ENCODE assay signal across 1 cellular context in the genomic region with DNA sequence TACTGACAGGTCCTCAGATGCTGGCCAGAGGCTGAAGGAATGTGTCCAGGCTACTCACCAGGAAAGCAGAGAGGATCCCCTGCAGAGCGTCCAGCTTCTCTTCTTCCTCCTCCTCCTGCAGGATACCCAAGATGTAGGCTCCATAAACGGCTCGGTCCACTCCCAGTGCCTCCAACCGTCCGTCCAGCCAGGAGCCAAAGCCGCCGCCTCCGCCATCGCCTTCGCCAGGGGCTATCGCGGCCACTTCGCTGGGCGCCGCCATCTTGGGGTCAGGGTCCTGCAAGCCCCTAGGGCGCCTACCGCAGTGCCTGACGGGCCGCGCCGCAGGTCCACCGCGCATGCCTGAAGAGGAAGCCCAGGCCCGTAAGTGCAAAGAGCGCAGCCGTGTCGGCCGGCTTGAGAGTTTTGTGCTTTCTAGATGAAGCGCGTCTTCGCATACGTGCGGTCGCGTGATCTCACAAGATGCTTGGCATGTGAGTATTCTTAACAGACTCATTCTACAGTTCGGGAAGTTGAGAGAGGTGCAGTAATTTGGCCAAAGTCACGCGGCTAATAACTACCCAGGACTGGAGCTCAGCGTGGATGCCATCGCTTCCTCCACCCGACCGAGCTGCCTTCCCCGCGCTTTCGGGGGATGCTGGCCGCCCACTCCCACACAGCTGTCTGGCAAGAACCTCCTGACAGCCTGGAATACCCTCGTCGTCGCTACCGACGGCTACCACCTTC.
TF ChIP-seq lines count a peak whose summit lies in the region.

A gene with protein sequence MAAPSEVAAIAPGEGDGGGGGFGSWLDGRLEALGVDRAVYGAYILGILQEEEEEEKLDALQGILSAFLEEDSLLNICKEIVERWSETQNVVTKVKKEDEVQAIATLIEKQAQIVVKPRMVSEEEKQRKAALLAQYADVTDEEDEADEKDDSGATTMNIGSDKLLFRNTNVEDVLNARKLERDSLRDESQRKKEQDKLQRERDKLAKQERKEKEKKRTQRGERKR (minus strand): TSS at position 285 of the 726 bp plus-strand sequence. CDS start 23 bp downstream, at position 262.

TF ChIP-seq in HepG2, 621 proteins besides CTCF, POLR2A, EP300 and RAD21 (continued from another document and continues in another):
- TF ChIP-seq CEBPZ (IDR thresholded peaks at IDR 0.05; ENCODE audit: low read length) (no peak), SNAI1 (CRISPR knock-in tag; IDR thresholded peaks at IDR 0.05; ENCODE audit: borderline replicate concordance) (peak; percentile 91; the same call in 1 of the 2 replicates), ZNF510 (CRISPR knock-in tag; IDR thresholded peaks at IDR 0.05; ENCODE audit: low read depth) (0 out of 2 replicates have a peak, but pooled peaks have one; percentile 82), ZNF512B (CRISPR knock-in tag; IDR thresholded peaks at IDR 0.05; ENCODE audit: borderline replicate concordance) (no peak), GLI4 (CRISPR knock-in tag; IDR thresholded peaks at IDR 0.05; ENCODE audit: borderline replicate concordance) (peak; percentile 96), NR2F2 (IDR thresholded peaks at IDR 0.05; ENCODE audit: borderline replicate concordance, low read depth) (no peak), AKNA (CRISPR knock-in tag; IDR thresholded peaks at IDR 0.05; ENCODE audit: borderline replicate concordance) (peak; percentile 71; the same call in 1 of the 2 replicates), ZNF703 (CRISPR knock-in tag; IDR thresholded peaks at IDR 0.05; ENCODE audit: borderline replicate concordance) (peak; percentile 92; the same call in 1 of the 2 replicates), ZNF124 (CRISPR knock-in tag; IDR thresholded peaks at IDR 0.05) (no peak), ZKSCAN1 (IDR thresholded peaks at IDR 0.05; ENCODE audit: low read length) (no peak), PHF20 (CRISPR knock-in tag; IDR thresholded peaks at IDR 0.05) (peak; percentile 97), PREB (CRISPR knock-in tag; IDR thresholded peaks at IDR 0.05) (no peak), AGO1 (IDR thresholded peaks at IDR 0.05; ENCODE audit: low read depth, low read length, poor library complexity, severe bottlenecking) (peak; percentile 73), AFF4 (CRISPR knock-in tag; IDR thresholded peaks at IDR 0.05) (0 out of 2 replicates have a peak, but pooled peaks have one; percentile 65), ZNF136 (CRISPR knock-in tag; IDR thresholded peaks at IDR 0.05; ENCODE audit: low read depth) (peak; percentile 95), RBAK (CRISPR knock-in tag; IDR thresholded peaks at IDR 0.05) (no peak), GTF3A (CRISPR knock-in tag; conservative IDR thresholded peaks at IDR 0.05) (0 out of 2 replicates have a peak, but pooled peaks have one; percentile 15), TFDP2 (CRISPR knock-in tag; IDR thresholded peaks at IDR 0.05) (peak; percentile 79; the same call in 1 of the 2 replicates), ZFP36 (IDR thresholded peaks at IDR 0.05; ENCODE audit: borderline replicate concordance, low read depth, low read length, partially characterized antibody) (no peak), RARG (CRISPR knock-in tag; IDR thresholded peaks at IDR 0.05; ENCODE audit: low read depth) (no peak), ZNF891 (CRISPR knock-in tag; IDR thresholded peaks at IDR 0.05) (peak; percentile 89)
